ENCODE assay signal across 26 cellular contexts in genomic region chr3:194384569-194385001, GRCh38. TPM values are rescaled to one million over a fixed set of nuclear protein-coding genes. Genes with fewer than 3 reads are reported as not detected.
"Had no signal": no experiment of that assay in that cellular context is flagged by ENCODE, and none has a peak within 500 bp of the region (broad histone marks: within the 10 kb centered on the region; RNA-seq: fewer than 3 reads in every experiment).

No MANE protein-coding gene starts in this region.

- ATAC-seq: activated CD4-positive, CD25-positive, alpha-beta regulatory T cell treated with anti-CD3 and anti-CD28 coated beads, Interleukin-2, amount 50 U/mL, for 24 hours; activated T-helper 17 cell treated with anti-CD3 and anti-CD28 coated beads, Interleukin-2, amount 50 U/mL, for 72 hours; gastroesophageal sphincter; lower lobe of right lung; naive thymus-derived CD4-positive, alpha-beta T cell; right cardiac atrium; stimulated activated effector memory CD8-positive, alpha-beta T cell treated with anti-CD3 and anti-CD28 coated beads, Interleukin-12 subunit alpha, Interleukin-12 subunit beta, amount 100 ng/mL, for 72 hours had no signal

- H3K27me3 ChIP-seq: ascending aorta, neural progenitor cell, transverse colon, vagina had no signal

- H3K4me3 ChIP-seq: adrenal gland, ascending aorta, coronary artery, gastroesophageal sphincter, lower lobe of right lung, neural progenitor cell, prostate gland, transverse colon, vagina had no signal

- FAIRE-seq: islet of Langerhans had no signal

- H3K4me3 Mint-ChIP-seq: activated CD4-positive, alpha-beta memory T cell treated with anti-CD3 and anti-CD28 coated beads, Interleukin-2, amount 10 ng/mL, durations not matched to agents 7 days and 5 days; activated CD4-positive, alpha-beta T cell treated with anti-CD3 and anti-CD28 coated beads, Interleukin-2, amount 10 ng/mL, durations not matched to agents 24 days and 14 days; activated naive CD8-positive, alpha-beta T cell; activated T-helper 17 cell treated with anti-CD3 and anti-CD28 coated beads, Interleukin-2, amount 50 U/mL, for 72 hours; endodermal cell; naive thymus-derived CD4-positive, alpha-beta T cell; neural progenitor cell; stimulated activated effector memory CD8-positive, alpha-beta T cell treated with anti-CD3 and anti-CD28 coated beads, Interleukin-12 subunit alpha, Interleukin-12 subunit beta, amount 100 ng/mL, for 72 hours; stimulated activated naive CD8-positive, alpha-beta T cell treated with anti-CD3 and anti-CD28 coated beads, Interleukin-15, amount 100 ng/mL, for 72 hours had no signal

- DNase-seq: activated CD4-positive, alpha-beta memory T cell treated with anti-CD3 and anti-CD28 coated beads, Interleukin-2, amount 10 ng/mL, durations not matched to agents 7 days and 5 days; activated CD4-positive, alpha-beta T cell treated with anti-CD3 and anti-CD28 coated beads, Interleukin-2, amount 10 ng/mL, durations not matched to agents 24 days and 14 days; activated naive CD4-positive, alpha-beta T cell; brain microvascular endothelial cell; endodermal cell; hypothalamus; lower lobe of right lung; naive thymus-derived CD4-positive, alpha-beta T cell; right cardiac atrium; stimulated activated CD4-positive, alpha-beta T cell treated with anti-CD3 and anti-CD28 coated beads, Interleukin-2, amount 100 ng/mL, for 24 hours; stimulated activated naive CD8-positive, alpha-beta T cell treated with anti-CD3 and anti-CD28 coated beads, Interleukin-15, amount 100 ng/mL, for 72 hours; transverse colon had no signal

- H3K27me3 Mint-ChIP-seq: stimulated activated naive CD8-positive, alpha-beta T cell treated with anti-CD3 and anti-CD28 coated beads, Interleukin-15, amount 100 ng/mL, for 72 hours had no signal

- H3K4me1 ChIP-seq: adrenal gland, ascending aorta, gastroesophageal sphincter, prostate gland, transverse colon, vagina had no signal

- H2AFZ ChIP-seq: neural progenitor cell had no signal

- H3K4me1 Mint-ChIP-seq: activated CD4-positive, alpha-beta memory T cell treated with anti-CD3 and anti-CD28 coated beads, Interleukin-2, amount 10 ng/mL, durations not matched to agents 7 days and 5 days; activated T-helper 17 cell treated with anti-CD3 and anti-CD28 coated beads, Interleukin-2, amount 50 U/mL, for 72 hours; stimulated activated effector memory CD8-positive, alpha-beta T cell treated with anti-CD3 and anti-CD28 coated beads, Interleukin-12 subunit alpha, Interleukin-12 subunit beta, amount 100 ng/mL, for 72 hours; stimulated activated naive CD8-positive, alpha-beta T cell treated with anti-CD3 and anti-CD28 coated beads, Interleukin-15, amount 100 ng/mL, for 72 hours had no signal

- H3K4me2 ChIP-seq: neural progenitor cell had no signal

- H3K27ac ChIP-seq: adrenal gland, ascending aorta, brain microvascular endothelial cell, coronary artery, gastroesophageal sphincter, lower lobe of right lung, neural progenitor cell, prostate gland, transverse colon, vagina had no signal

- H3K36me3 Mint-ChIP-seq: neural progenitor cell; stimulated activated effector memory CD8-positive, alpha-beta T cell treated with anti-CD3 and anti-CD28 coated beads, Interleukin-12 subunit alpha, Interleukin-12 subunit beta, amount 100 ng/mL, for 72 hours had no signal

- H3K9ac ChIP-seq: neural progenitor cell had no signal

- H3K9me3 Mint-ChIP-seq: activated CD4-positive, alpha-beta memory T cell treated with anti-CD3 and anti-CD28 coated beads, Interleukin-2, amount 10 ng/mL, durations not matched to agents 7 days and 5 days; activated T-helper 17 cell treated with anti-CD3 and anti-CD28 coated beads, Interleukin-2, amount 50 U/mL, for 72 hours; endodermal cell; stimulated activated effector memory CD8-positive, alpha-beta T cell treated with anti-CD3 and anti-CD28 coated beads, Interleukin-12 subunit alpha, Interleukin-12 subunit beta, amount 100 ng/mL, for 72 hours had no signal

- H3K27ac Mint-ChIP-seq: activated CD4-positive, alpha-beta memory T cell treated with anti-CD3 and anti-CD28 coated beads, Interleukin-2, amount 10 ng/mL, durations not matched to agents 7 days and 5 days; activated CD4-positive, alpha-beta T cell treated with anti-CD3 and anti-CD28 coated beads, Interleukin-2, amount 10 ng/mL, durations not matched to agents 24 days and 14 days; activated naive CD8-positive, alpha-beta T cell; activated T-helper 17 cell treated with anti-CD3 and anti-CD28 coated beads, Interleukin-2, amount 50 U/mL, for 72 hours; endodermal cell; naive thymus-derived CD4-positive, alpha-beta T cell; stimulated activated effector memory CD8-positive, alpha-beta T cell treated with anti-CD3 and anti-CD28 coated beads, Interleukin-12 subunit alpha, Interleukin-12 subunit beta, amount 100 ng/mL, for 72 hours; stimulated activated naive CD8-positive, alpha-beta T cell treated with anti-CD3 and anti-CD28 coated beads, Interleukin-15, amount 100 ng/mL, for 72 hours had no signal

- H3K36me3 ChIP-seq: adrenal gland, ascending aorta, brain microvascular endothelial cell, gastroesophageal sphincter, lower lobe of right lung, neural progenitor cell, prostate gland, transverse colon, vagina had no signal

- H3K9me3 ChIP-seq: adrenal gland, ascending aorta, gastroesophageal sphincter, lower lobe of right lung, prostate gland, transverse colon, vagina had no signal

RNA-seq across cellular contexts. Expression of gene GP5, which starts 14.5 kb away (rescaled TPM):
- total RNA-seq: prostate gland, right cardiac atrium, transverse colon, vagina had no signal
- polyA plus RNA-seq: adrenal gland had no signal

RNA-seq across cellular contexts. Expression of gene LRRC15, which starts 15.0 kb away (rescaled TPM):
- total RNA-seq: activated CD4-positive, alpha-beta memory T cell treated with anti-CD3 and anti-CD28 coated beads, Interleukin-2, amount 10 ng/mL, durations not matched to agents 7 days and 5 days; activated CD4-positive, alpha-beta T cell treated with anti-CD3 and anti-CD28 coated beads, Interleukin-2, amount 10 ng/mL, durations not matched to agents 24 days and 14 days; activated T-helper 17 cell treated with anti-CD3 and anti-CD28 coated beads, Interleukin-2, amount 50 U/mL, for 72 hours; ascending aorta; naive thymus-derived CD4-positive, alpha-beta T cell; T-helper 2 cell treated with Interferon-gamma antibody and Interleukin-4, amounts not matched to agents 100 ng/mL and 5 ng/mL, for 36 hours; vagina had no signal
- polyA plus RNA-seq: naive thymus-derived CD4-positive, alpha-beta T cell had no signal

RNA-seq across cellular contexts. Expression of gene CPN2, which starts 33.5 kb away (rescaled TPM):
- total RNA-seq: activated CD4-positive, alpha-beta memory T cell treated with anti-CD3 and anti-CD28 coated beads, Interleukin-2, amount 10 ng/mL, durations not matched to agents 7 days and 5 days; activated CD4-positive, alpha-beta T cell treated with anti-CD3 and anti-CD28 coated beads, Interleukin-2, amount 10 ng/mL, durations not matched to agents 24 days and 14 days; activated T-helper 17 cell treated with anti-CD3 and anti-CD28 coated beads, Interleukin-2, amount 50 U/mL, for 72 hours; ascending aorta; gastroesophageal sphincter; lower lobe of right lung; naive thymus-derived CD4-positive, alpha-beta T cell; right cardiac atrium; skeletal muscle tissue; T-helper 2 cell treated with Interferon-gamma antibody and Interleukin-4, amounts not matched to agents 100 ng/mL and 5 ng/mL, for 36 hours; vagina had no signal
- polyA plus RNA-seq: naive thymus-derived CD4-positive, alpha-beta T cell had no signal
